Comparison of ENCODE assay signal across 1 cellular context in the genomic region with DNA sequence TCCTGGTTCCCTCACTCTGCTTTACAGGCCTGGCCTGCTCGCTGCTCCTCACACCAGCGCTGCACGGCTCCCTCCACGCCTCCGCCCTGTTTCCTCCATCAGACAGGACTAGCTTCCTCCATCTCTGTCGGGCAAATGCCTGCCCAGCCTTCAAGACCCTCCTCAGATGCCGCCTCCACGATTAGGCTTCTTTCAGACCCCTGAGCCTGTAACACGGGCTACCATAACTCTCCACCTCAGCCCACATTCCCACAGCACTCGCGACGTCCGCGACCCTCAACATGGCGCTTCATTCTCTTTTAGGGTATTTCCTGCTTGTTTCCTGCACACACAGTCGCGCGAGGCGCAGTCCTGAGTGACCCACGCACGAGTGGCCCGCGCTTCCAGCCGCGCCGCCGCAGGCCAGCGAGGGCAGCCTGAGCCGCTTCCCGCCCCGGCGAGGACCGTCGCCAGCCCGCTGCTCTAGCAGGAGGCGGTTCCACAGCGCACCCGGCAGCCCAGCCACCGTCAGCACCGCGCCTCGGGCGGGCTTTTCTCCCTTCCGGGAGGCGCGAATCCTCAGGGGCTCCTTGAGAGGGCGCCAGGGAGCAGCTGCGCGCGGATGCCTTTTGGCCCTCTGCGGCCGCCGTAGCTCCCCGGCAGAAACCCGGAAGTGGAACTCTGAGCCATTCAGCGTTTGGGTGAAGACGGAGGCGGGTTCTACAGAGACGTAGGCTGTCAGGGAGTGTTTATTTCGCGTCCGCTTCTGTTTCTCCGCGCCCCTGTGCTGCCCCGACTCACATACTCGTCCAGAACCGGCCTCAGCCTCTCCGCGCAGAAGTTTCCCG.
TF ChIP-seq lines count a peak whose summit lies in the region.

Gene FRG1, plus strand, starts transcription at position 695 of the 827 bp plus-strand sequence. CDS start 138 bp downstream, outside the sequence.

TF ChIP-seq in K562, 482 proteins besides CTCF, POLR2A, EP300 and RAD21 (continued from another document and continues in another):
- no peak for TF ChIP-seq ZBTB34 (CRISPR knock-in tag; IDR thresholded peaks at IDR 0.05)
- no peak for TF ChIP-seq TFE3 (CRISPR knock-in tag; IDR thresholded peaks at IDR 0.05)
- no peak for TF ChIP-seq SMARCA4 (IDR thresholded peaks at IDR 0.05)
- TF ChIP-seq ZNF57 (CRISPR knock-in tag; IDR thresholded peaks at IDR 0.05), result no peak
- TF ChIP-seq ZNF277 (CRISPR knock-in tag; IDR thresholded peaks at IDR 0.05; ENCODE audit: borderline replicate concordance), result no peak
- peak; percentile 92 for TF ChIP-seq NEUROD1 (IDR thresholded peaks at IDR 0.05; ENCODE audit: borderline replicate concordance, low read depth, low read length, partially characterized antibody)
- TF ChIP-seq YBX1 (IDR thresholded peaks at IDR 0.05), result no peak
- TF ChIP-seq ZNF232 (CRISPR knock-in tag; IDR thresholded peaks at IDR 0.05), result no peak
- no peak for TF ChIP-seq ZNF764 (CRISPR knock-in tag; IDR thresholded peaks at IDR 0.05; ENCODE audit: low read depth)
- no peak for TF ChIP-seq LARP7 (IDR thresholded peaks at IDR 0.05)
- peak; percentile 74; the same call in 1 of the 2 replicates for TF ChIP-seq DIDO1 (tag; IDR thresholded peaks at IDR 0.05; ENCODE audit: low read depth)
- TF ChIP-seq PYGO2 (tag; IDR thresholded peaks at IDR 0.05), result no peak
- TF ChIP-seq ETV5 (CRISPR knock-in tag; IDR thresholded peaks at IDR 0.05; ENCODE audit: low read depth), result peak; percentile 93
- no peak for TF ChIP-seq ZNF609 (CRISPR knock-in tag; IDR thresholded peaks at IDR 0.05; ENCODE audit: borderline replicate concordance)
- no peak for TF ChIP-seq CEBPG (CRISPR knock-in tag; IDR thresholded peaks at IDR 0.05)
- TF ChIP-seq CEBPG (tag; conservative IDR thresholded peaks at IDR 0.05 in 1 of 2, IDR thresholded peaks at IDR 0.05 in 1 of 2), result no peak
- TF ChIP-seq SMAD2 (IDR thresholded peaks at IDR 0.05; ENCODE audit: low read depth, low read length), result no peak
- no peak for TF ChIP-seq EGR1 (conservative IDR thresholded peaks at IDR 0.05)
- TF ChIP-seq RREB1 (CRISPR knock-in tag; IDR thresholded peaks at IDR 0.05), result no peak
- no peak for TF ChIP-seq TAF15 (IDR thresholded peaks at IDR 0.05; ENCODE audit: low read depth, low read length)
- TF ChIP-seq BACH1 (tag; IDR thresholded peaks at IDR 0.05), result no peak
- TF ChIP-seq, protein P1, sequence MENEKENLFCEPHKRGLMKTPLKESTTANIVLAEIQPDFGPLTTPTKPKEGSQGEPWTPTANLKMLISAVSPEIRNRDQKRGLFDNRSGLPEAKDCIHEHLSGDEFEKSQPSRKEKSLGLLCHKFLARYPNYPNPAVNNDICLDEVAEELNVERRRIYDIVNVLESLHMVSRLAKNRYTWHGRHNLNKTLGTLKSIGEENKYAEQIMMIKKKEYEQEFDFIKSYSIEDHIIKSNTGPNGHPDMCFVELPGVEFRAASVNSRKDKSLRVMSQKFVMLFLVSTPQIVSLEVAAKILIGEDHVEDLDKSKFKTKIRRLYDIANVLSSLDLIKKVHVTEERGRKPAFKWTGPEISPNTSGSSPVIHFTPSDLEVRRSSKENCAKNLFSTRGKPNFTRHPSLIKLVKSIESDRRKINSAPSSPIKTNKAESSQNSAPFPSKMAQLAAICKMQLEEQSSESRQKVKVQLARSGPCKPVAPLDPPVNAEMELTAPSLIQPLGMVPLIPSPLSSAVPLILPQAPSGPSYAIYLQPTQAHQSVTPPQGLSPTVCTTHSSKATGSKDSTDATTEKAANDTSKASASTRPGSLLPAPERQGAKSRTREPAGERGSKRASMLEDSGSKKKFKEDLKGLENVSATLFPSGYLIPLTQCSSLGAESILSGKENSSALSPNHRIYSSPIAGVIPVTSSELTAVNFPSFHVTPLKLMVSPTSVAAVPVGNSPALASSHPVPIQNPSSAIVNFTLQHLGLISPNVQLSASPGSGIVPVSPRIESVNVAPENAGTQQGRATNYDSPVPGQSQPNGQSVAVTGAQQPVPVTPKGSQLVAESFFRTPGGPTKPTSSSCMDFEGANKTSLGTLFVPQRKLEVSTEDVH (IDR thresholded peaks at IDR 0.05; ENCODE audit: low read depth, partially characterized antibody), result peak; percentile 80
- TF ChIP-seq HMBOX1 (IDR thresholded peaks at IDR 0.05), result no peak
